Comparison of ENCODE assay signal across 23 cellular contexts in genomic region chr4:106530034-106530361, GRCh38.
DNase-seq lines count a peak whose midpoint lies in the region; ATAC-seq and TF ChIP-seq lines count a peak whose summit lies in the region.
"Had no signal": no experiment of that assay in that cellular context is flagged by ENCODE, and none has a peak within 500 bp of the region (broad histone marks: within the 10 kb centered on the region; RNA-seq: fewer than 3 reads in every experiment).

No MANE protein-coding gene starts in this region.

- peaks cover 5% of the 10 kb centered on the region for H3K4me1 Mint-ChIP-seq in activated CD4-positive, alpha-beta T cell treated with anti-CD3 and anti-CD28 coated beads for 36 hours
- H3K4me1 Mint-ChIP-seq in activated CD4-positive, alpha-beta T cell treated with anti-CD3 and anti-CD28 coated beads, Interleukin-2, amount 10 ng/mL, durations not matched to agents 24 days and 14 days: no peaks in the 10 kb centered on the region
- H3K4me1 Mint-ChIP-seq in activated T-helper 2 cell treated with anti-CD3 and anti-CD28 coated beads, Interferon-gamma antibody, Interleukin-2, Interleukin-4, amounts not matched to agents 10 μg/mL and 5 μg/mL and 100 μg/mL, durations not matched to agents 14 hours and 24 hours and 36 hours (ENCODE audit: low read depth): no peaks in the 10 kb centered on the region
- H3K4me1 Mint-ChIP-seq: naive thymus-derived CD4-positive, alpha-beta T cell had no signal

- H3K36me3 Mint-ChIP-seq in activated CD4-positive, alpha-beta T cell treated with anti-CD3 and anti-CD28 coated beads for 36 hours (ENCODE audit: low read depth): no peaks in the 10 kb centered on the region
- H3K36me3 Mint-ChIP-seq in activated CD4-positive, alpha-beta T cell treated with anti-CD3 and anti-CD28 coated beads, Interleukin-2, amount 10 ng/mL, durations not matched to agents 24 days and 14 days (ENCODE audit: low read depth): no peaks in the 10 kb centered on the region
- H3K36me3 Mint-ChIP-seq in activated T-helper 2 cell treated with anti-CD3 and anti-CD28 coated beads, Interferon-gamma antibody, Interleukin-2, Interleukin-4, amounts not matched to agents 10 μg/mL and 5 μg/mL and 100 μg/mL, durations not matched to agents 14 hours and 24 hours and 36 hours (ENCODE audit: low read depth): no peaks in the 10 kb centered on the region
- H3K36me3 Mint-ChIP-seq: activated CD4-positive, alpha-beta memory T cell treated with anti-CD3 and anti-CD28 coated beads for 36 hours; naive thymus-derived CD4-positive, alpha-beta T cell had no signal

- ATAC-seq in activated CD4-positive, alpha-beta T cell treated with anti-CD3 and anti-CD28 coated beads for 36 hours: peak; percentile 75
- ATAC-seq in HG03442 (IDR thresholded peaks at IDR 0.05; ENCODE audit: unreplicated experiment) (no peak), HG03139 (IDR thresholded peaks at IDR 0.05; ENCODE audit: unreplicated experiment) (no peak), GM21717 (IDR thresholded peaks at IDR 0.05; ENCODE audit: unreplicated experiment) (no peak)
- ATAC-seq: left colon; naive thymus-derived CD4-positive, alpha-beta T cell; Panc1 had no signal

- no peak for DNase-seq in activated CD4-positive, alpha-beta T cell treated with anti-CD3 and anti-CD28 coated beads for 36 hours
- DNase-seq in activated CD4-positive, alpha-beta T cell treated with anti-CD3 and anti-CD28 coated beads, Interleukin-2, amount 10 ng/mL, durations not matched to agents 24 days and 14 days: no peak
- DNase-seq in MV-4-11 (lab: John Stamatoyannopoulos, UW): peak; percentile 65
- DNase-seq in brain microvascular endothelial cell: no peak
- DNase-seq in activated T-helper 2 cell treated with anti-CD3 and anti-CD28 coated beads, Interferon-gamma antibody, Interleukin-2, Interleukin-4, amounts not matched to agents 10 μg/mL and 5 μg/mL and 100 μg/mL, durations not matched to agents 14 hours and 24 hours and 36 hours (ENCODE audit: low spot score): no peak
- DNase-seq: activated CD4-positive, alpha-beta memory T cell treated with anti-CD3 and anti-CD28 coated beads for 36 hours; BE2C; cortex of kidney; endodermal cell; Kasumi-1; left colon; naive thymus-derived CD4-positive, alpha-beta T cell; NCI-H1092 treated with DMSO at 0.1 percent for 48 hours; NCI-H2029 treated with DMSO at 0.1 percent for 48 hours; stimulated activated CD4-positive, alpha-beta T cell treated with anti-CD3 and anti-CD28 coated beads, Interleukin-4, amount 100 ng/mL, for 24 hours; thyroid gland had no signal

- no peaks in the 10 kb centered on the region for H3K27me3 Mint-ChIP-seq in activated CD4-positive, alpha-beta T cell treated with anti-CD3 and anti-CD28 coated beads for 36 hours
- H3K27me3 Mint-ChIP-seq in activated CD4-positive, alpha-beta T cell treated with anti-CD3 and anti-CD28 coated beads, Interleukin-2, amount 10 ng/mL, durations not matched to agents 24 days and 14 days: no peaks in the 10 kb centered on the region
- no peaks in the 10 kb centered on the region for H3K27me3 Mint-ChIP-seq in activated T-helper 2 cell treated with anti-CD3 and anti-CD28 coated beads, Interferon-gamma antibody, Interleukin-2, Interleukin-4, amounts not matched to agents 10 μg/mL and 5 μg/mL and 100 μg/mL, durations not matched to agents 14 hours and 24 hours and 36 hours (ENCODE audit: low read depth)
- H3K27me3 Mint-ChIP-seq: activated CD4-positive, alpha-beta memory T cell treated with anti-CD3 and anti-CD28 coated beads for 36 hours; naive thymus-derived CD4-positive, alpha-beta T cell; stimulated activated naive CD8-positive, alpha-beta T cell treated with anti-CD3 and anti-CD28 coated beads, Interleukin-15, Interleukin-2, amounts not matched to agents 100 ng/mL and 50 ng/mL, for 24 hours had no signal

- no peak overlapping the region for H3K27ac Mint-ChIP-seq in activated CD4-positive, alpha-beta T cell treated with anti-CD3 and anti-CD28 coated beads for 36 hours
- H3K27ac Mint-ChIP-seq in activated CD4-positive, alpha-beta T cell treated with anti-CD3 and anti-CD28 coated beads, Interleukin-2, amount 10 ng/mL, durations not matched to agents 24 days and 14 days: no peak overlapping the region
- H3K27ac Mint-ChIP-seq in activated T-helper 2 cell treated with anti-CD3 and anti-CD28 coated beads, Interferon-gamma antibody, Interleukin-2, Interleukin-4, amounts not matched to agents 10 μg/mL and 5 μg/mL and 100 μg/mL, durations not matched to agents 14 hours and 24 hours and 36 hours: no peak overlapping the region
- H3K27ac Mint-ChIP-seq: activated CD4-positive, alpha-beta memory T cell treated with anti-CD3 and anti-CD28 coated beads for 36 hours; endodermal cell; naive thymus-derived CD4-positive, alpha-beta T cell; stimulated activated naive CD8-positive, alpha-beta T cell treated with anti-CD3 and anti-CD28 coated beads, Interleukin-15, Interleukin-2, amounts not matched to agents 100 ng/mL and 50 ng/mL, for 24 hours had no signal

- H3K36me3 ChIP-seq in brain microvascular endothelial cell (replicated peaks): no peaks in the 10 kb centered on the region
- H3K36me3 ChIP-seq: BE2C, cardiac muscle cell, right atrium auricular region, thyroid gland had no signal

- peak overlapping the region; percentile 21 for H3K27ac ChIP-seq in brain microvascular endothelial cell
- H3K27ac ChIP-seq: cardiac muscle cell, right atrium auricular region, thyroid gland had no signal

- H3K9me3 Mint-ChIP-seq in activated CD4-positive, alpha-beta T cell treated with anti-CD3 and anti-CD28 coated beads for 36 hours (ENCODE audit: low read depth): no peaks in the 10 kb centered on the region
- H3K9me3 Mint-ChIP-seq in activated CD4-positive, alpha-beta T cell treated with anti-CD3 and anti-CD28 coated beads, Interleukin-2, amount 10 ng/mL, durations not matched to agents 24 days and 14 days: no peaks in the 10 kb centered on the region
- H3K9me3 Mint-ChIP-seq in activated T-helper 2 cell treated with anti-CD3 and anti-CD28 coated beads, Interferon-gamma antibody, Interleukin-2, Interleukin-4, amounts not matched to agents 10 μg/mL and 5 μg/mL and 100 μg/mL, durations not matched to agents 14 hours and 24 hours and 36 hours: no peaks in the 10 kb centered on the region
- H3K9me3 Mint-ChIP-seq: activated CD4-positive, alpha-beta memory T cell treated with anti-CD3 and anti-CD28 coated beads for 36 hours; stimulated activated naive CD8-positive, alpha-beta T cell treated with anti-CD3 and anti-CD28 coated beads, Interleukin-15, Interleukin-2, amounts not matched to agents 100 ng/mL and 50 ng/mL, for 24 hours had no signal

- no peak overlapping the region for H3K4me3 Mint-ChIP-seq in activated CD4-positive, alpha-beta T cell treated with anti-CD3 and anti-CD28 coated beads for 36 hours
- H3K4me3 Mint-ChIP-seq in activated CD4-positive, alpha-beta T cell treated with anti-CD3 and anti-CD28 coated beads, Interleukin-2, amount 10 ng/mL, durations not matched to agents 24 days and 14 days: no peak overlapping the region
- H3K4me3 Mint-ChIP-seq in activated T-helper 2 cell treated with anti-CD3 and anti-CD28 coated beads, Interferon-gamma antibody, Interleukin-2, Interleukin-4, amounts not matched to agents 10 μg/mL and 5 μg/mL and 100 μg/mL, durations not matched to agents 14 hours and 24 hours and 36 hours (ENCODE audit: low read depth): no peak overlapping the region
- H3K4me3 Mint-ChIP-seq: activated CD4-positive, alpha-beta memory T cell treated with anti-CD3 and anti-CD28 coated beads for 36 hours; endodermal cell; naive thymus-derived CD4-positive, alpha-beta T cell; stimulated activated naive CD8-positive, alpha-beta T cell treated with anti-CD3 and anti-CD28 coated beads, Interleukin-15, Interleukin-2, amounts not matched to agents 100 ng/mL and 50 ng/mL, for 24 hours had no signal

- H3K4me3 ChIP-seq in brain microvascular endothelial cell (ENCODE audit: low read depth, low read length): no peak overlapping the region
- H3K4me3 ChIP-seq: cardiac muscle cell, right atrium auricular region, thyroid gland had no signal

- POLR2A ChIA-PET in activated CD4-positive, alpha-beta T cell treated with anti-CD3 and anti-CD28 coated beads for 36 hours (lab: Charles Lee): no interaction called here

- intact Hi-C loops in activated CD4-positive, alpha-beta T cell treated with anti-CD3 and anti-CD28 coated beads for 36 hours (cut with DNase I, micrococcal nuclease): no loop called here
- intact Hi-C loops in activated CD4-positive, alpha-beta T cell treated with anti-CD3 and anti-CD28 coated beads, Interleukin-2, amount 10 ng/mL, durations not matched to agents 24 days and 14 days (cut with micrococcal nuclease): no loop called here
- intact Hi-C loops in activated T-helper 2 cell treated with anti-CD3 and anti-CD28 coated beads, Interferon-gamma antibody, Interleukin-2, Interleukin-4, amounts not matched to agents 10 μg/mL and 5 μg/mL and 100 μg/mL, durations not matched to agents 14 hours and 24 hours and 36 hours (cut with micrococcal nuclease): no loop called here

- in situ Hi-C loops in brain microvascular endothelial cell (cut with HindIII; ENCODE audit: low pct_ligation_motif_present, low sequenced_read_pairs): no loop called here

- TF ChIP-seq CTCF in brain microvascular endothelial cell (IDR thresholded peaks at IDR 0.05; ENCODE audit: low read depth, low read length, missing control alignments): no peak

- CTCF ChIA-PET in activated CD4-positive, alpha-beta T cell treated with anti-CD3 and anti-CD28 coated beads for 36 hours (lab: Charles Lee): no interaction called here

- no peaks in the 10 kb centered on the region for H3K27me3 ChIP-seq in brain microvascular endothelial cell (replicated peaks)
- H3K27me3 ChIP-seq: BE2C, cardiac muscle cell, right atrium auricular region, thyroid gland had no signal
